Comparison of ENCODE assay signal across 1 cellular context in genomic region chr6:13247627-13248026, GRCh38.
TF ChIP-seq lines count a peak whose summit lies in the region.

No MANE protein-coding gene starts in this region.

TF ChIP-seq in HepG2, 621 proteins besides CTCF, POLR2A, EP300 and RAD21 (continued from another document):
- TF ChIP-seq ZNF678 (CRISPR knock-in tag; IDR thresholded peaks at IDR 0.05) (no peak), ZNF121 (CRISPR knock-in tag; IDR thresholded peaks at IDR 0.05) (peak; percentile 84)
TF ChIP-seq in HepG2: peak in this region for 2.
